Comparison of ENCODE assay signal across 27 cellular contexts in the genomic region with DNA sequence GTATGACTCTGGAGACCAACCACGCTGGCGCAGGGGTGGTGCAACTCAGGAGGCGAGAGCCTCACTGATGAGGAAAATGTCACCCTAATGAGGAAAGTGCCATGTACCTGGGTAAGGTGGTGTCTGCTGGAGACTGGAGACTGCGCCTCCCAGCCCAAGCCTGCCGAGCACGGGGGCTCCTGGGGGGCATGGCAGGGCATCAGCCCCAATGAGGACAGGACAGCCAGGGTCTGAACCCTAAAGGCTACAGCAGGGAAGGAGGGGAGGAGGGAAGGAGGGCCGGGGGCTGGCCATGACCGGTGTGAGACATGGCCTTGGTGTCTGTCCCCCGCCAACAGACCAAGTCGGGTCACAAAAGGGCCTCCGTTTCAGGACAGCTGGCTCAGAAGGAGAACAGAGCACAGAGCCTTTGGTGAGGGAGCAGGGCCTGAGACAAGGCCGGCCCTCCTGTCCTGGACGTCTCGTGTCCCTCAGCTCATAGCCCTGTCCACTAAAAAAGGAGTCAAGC. TPM values are rescaled to one million over a fixed set of nuclear protein-coding genes. Genes with fewer than 3 reads are reported as not detected.
"Had no signal": no experiment of that assay in that cellular context is flagged by ENCODE, and none has a peak within 500 bp of the region (broad histone marks: within the 10 kb centered on the region; RNA-seq: fewer than 3 reads in every experiment).

No MANE protein-coding gene starts in this region.

- H2AFZ ChIP-seq: parathyroid adenoma had no signal

- H3K36me3 ChIP-seq: sigmoid colon, tibial nerve, upper lobe of right lung had no signal

- H3K27ac ChIP-seq: dorsolateral prefrontal cortex, parathyroid adenoma, psoas muscle, sigmoid colon, skin epidermis, testis, tibial nerve, upper lobe of right lung had no signal

- H3K4me1 ChIP-seq: psoas muscle had no signal

- FAIRE-seq: islet of Langerhans had no signal

- H3K9ac ChIP-seq: parathyroid adenoma had no signal

- ATAC-seq: psoas muscle; stimulated activated naive B cell treated with anti-CD40 and anti-IgM and Interleukin-4, amounts not matched to agents 10 μg/mL and 1 μg/mL and 100 μg/mL, for 72 hours; stimulated activated naive CD8-positive, alpha-beta T cell treated with anti-CD3 and anti-CD28 coated beads, Interleukin-15, amount 100 ng/mL, for 72 hours; upper lobe of right lung had no signal

- DNase-seq: central memory CD4-positive, alpha-beta T cell; cortex of kidney; effector CD8-positive, alpha-beta T cell; foreskin melanocyte; head of caudate nucleus; hypothalamus; retina; sigmoid colon; stimulated activated CD4-positive, alpha-beta T cell treated with anti-CD3 and anti-CD28 coated beads, Interleukin-2, amount 100 ng/mL, for 24 hours; stimulated activated CD4-positive, alpha-beta T cell treated with anti-CD3 and anti-CD28 coated beads, Interleukin-4, amount 100 ng/mL, for 4 hours; stimulated activated naive B cell treated with anti-CD40 and anti-IgM and Interleukin-4, amounts not matched to agents 10 μg/mL and 1 μg/mL and 100 μg/mL, for 72 hours; stimulated activated naive CD8-positive, alpha-beta T cell treated with anti-CD3 and anti-CD28 coated beads, Interleukin-15, amount 100 ng/mL, for 72 hours; upper lobe of right lung had no signal

- H3K79me2 ChIP-seq: parathyroid adenoma had no signal

- H3K9me3 ChIP-seq: psoas muscle, sigmoid colon, testis, tibial nerve, upper lobe of right lung had no signal

- H3K27me3 ChIP-seq: testis, upper lobe of right lung had no signal

- H3K4me3 ChIP-seq: dorsolateral prefrontal cortex, psoas muscle, sigmoid colon, skin epidermis, testis, tibial nerve, upper lobe of right lung had no signal

RNA-seq across cellular contexts. Expression of a gene that starts 31.7 kb away (rescaled TPM):
- total RNA-seq: lower leg skin, mesothelial cell of epicardium, myocyte, omental fat pad, psoas muscle, sigmoid colon, subcutaneous adipose tissue, upper lobe of right lung had no signal
- polyA plus RNA-seq: esophagus had no signal

RNA-seq across cellular contexts. Expression of a gene that starts 55.5 kb away (rescaled TPM):
- total RNA-seq: dorsolateral prefrontal cortex, lower leg skin, mesothelial cell of epicardium, mucosa of gallbladder, myocyte, omental fat pad, psoas muscle, sigmoid colon, subcutaneous adipose tissue, tibial nerve, upper lobe of right lung had no signal
- polyA plus RNA-seq: esophagus, psoas muscle had no signal
